In genomic region chr5:39422036-39422606, GRCh38 we compare ENCODE assay signal across 18 cellular contexts. TPM values are rescaled to one million over a fixed set of nuclear protein-coding genes. Genes with fewer than 3 reads are reported as not detected.
DNase-seq lines count a peak whose midpoint lies in the region; ATAC-seq, FAIRE-seq and TF ChIP-seq lines count a peak whose summit lies in the region.
"Had no signal": no experiment of that assay in that cellular context is flagged by ENCODE, and none has a peak within 500 bp of the region (broad histone marks: within the 10 kb centered on the region; RNA-seq: fewer than 3 reads in every experiment).

No MANE protein-coding gene starts in this region.

- no peak overlapping the region for H2BK120ac ChIP-seq in mesendoderm (ENCODE audit: low read depth, low read length)

- H3K9me3 ChIP-seq in thyroid gland (no peaks in the 10 kb centered on the region), small intestine (ENCODE audit: control insufficient read depth, low read depth) (no peaks in the 10 kb centered on the region)
- H3K9me3 ChIP-seq: SJCRH30 had no signal

- H3K4me1 ChIP-seq in mesendoderm (ENCODE audit: control insufficient read depth, low read depth, low read length) (peaks cover 3% of the 10 kb centered on the region), thyroid gland (peaks cover 14% of the 10 kb centered on the region in 2 donors), small intestine (ENCODE audit: control insufficient read depth in 2 of 2, insufficient read depth in 1 of 2, low read depth in 1 of 2, low read length in 1 of 2) (no peaks in the 10 kb centered on the region)

- no peaks in the 10 kb centered on the region for H3K36me3 ChIP-seq in mesendoderm (ENCODE audit: control insufficient read depth, insufficient read depth, low read length)
- H3K36me3 ChIP-seq in thyroid gland, result no peaks in the 10 kb centered on the region
- no peaks in the 10 kb centered on the region for H3K36me3 ChIP-seq in small intestine (ENCODE audit: control insufficient read depth in 2 of 2, insufficient read depth in 2 of 2, low read length in 2 of 2)
- H3K36me3 ChIP-seq: SJCRH30 had no signal

- no peak for FAIRE-seq in small intestine (lab: Jason Lieb, UNC)
- FAIRE-seq: G401.6 had no signal

- no peaks in the 10 kb centered on the region for H3K27me3 Mint-ChIP-seq in dendritic cell treated with granulocyte-macrophage colony-stimulating factor and Interleukin-4, amounts not matched to agents 40 ng/mL and 50 ng/mL, for 4 days

- peak overlapping the region; percentile 96 for H3K27ac Mint-ChIP-seq in dendritic cell treated with granulocyte-macrophage colony-stimulating factor and Interleukin-4, amounts not matched to agents 40 ng/mL and 50 ng/mL, for 4 days
- H3K27ac Mint-ChIP-seq: activated CD4-positive, alpha-beta T cell treated with anti-CD3 and anti-CD28 coated beads, Interleukin-2, amount 10 ng/mL, durations not matched to agents 24 days and 14 days; activated naive CD4-positive, alpha-beta T cell treated with anti-CD3 and anti-CD28 coated beads, Interleukin-2, amount 50 U/mL, for 24 hours; stimulated activated effector memory CD8-positive, alpha-beta T cell treated with anti-CD3 and anti-CD28 coated beads, Interleukin-12 subunit alpha, Interleukin-12 subunit beta, amount 100 ng/mL, for 72 hours had no signal

- H3K56ac ChIP-seq in mesendoderm (ENCODE audit: low read length), result no peak overlapping the region

- H2AK5ac ChIP-seq in mesendoderm (ENCODE audit: low read length), result no peak overlapping the region

- peak; percentile 24 for DNase-seq in NOMO-1 treated with DMSO at 0.1 percent for 48 hours (lab: John Stamatoyannopoulos, UW; ENCODE audit: unreplicated experiment)
- no peak for DNase-seq in NOMO-1 treated with dmso at 0.1 percent for 144 hours (lab: John Stamatoyannopoulos, UW; ENCODE audit: unreplicated experiment)
- peak; percentile 27 for DNase-seq in mesendoderm
- no peak for DNase-seq in thyroid gland
- no peak for DNase-seq in small intestine
- DNase-seq in NK-92 treated with Interleukin-12 subunit alpha and Interleukin-12 subunit beta, amount 100 ng/mL, for 24 hours (lab: John Stamatoyannopoulos, UW), result no peak
- DNase-seq: activated CD4-positive, alpha-beta T cell treated with anti-CD3 and anti-CD28 coated beads, Interleukin-2, amount 10 ng/mL, durations not matched to agents 24 days and 14 days; GOT3; stimulated activated CD4-positive, alpha-beta T cell treated with anti-CD3 and anti-CD28 coated beads, Interleukin-15, amount 100 ng/mL, for 24 hours had no signal

- no peak overlapping the region for H3K4ac ChIP-seq in mesendoderm (ENCODE audit: low read depth, low read length)

- TF ChIP-seq CTCF in thyroid gland (IDR thresholded peaks at IDR 0.05), result no peak

- H3K4me1 Mint-ChIP-seq in dendritic cell treated with granulocyte-macrophage colony-stimulating factor and Interleukin-4, amounts not matched to agents 40 ng/mL and 50 ng/mL, for 4 days (ENCODE audit: low read depth), result peaks cover 42% of the 10 kb centered on the region

- H3K9ac ChIP-seq in mesendoderm (ENCODE audit: low read length), result no peak overlapping the region

- H3K27ac ChIP-seq in mesendoderm (ENCODE audit: low read depth, low read length), result no peak overlapping the region
- peak overlapping the region; percentile 40 to 75 (median 72) for H3K27ac ChIP-seq in thyroid gland
- H3K27ac ChIP-seq in small intestine (ENCODE audit: low read depth in 1 of 2, low read length in 1 of 2), result peak overlapping the region in 1 of 2 donors; percentile 69
- H3K27ac ChIP-seq: 22Rv1, SJCRH30 had no signal

- H3K4me2 ChIP-seq in mesendoderm (ENCODE audit: low read length), result no peak overlapping the region

- H3K4me3 Mint-ChIP-seq in dendritic cell treated with granulocyte-macrophage colony-stimulating factor and Interleukin-4, amounts not matched to agents 40 ng/mL and 50 ng/mL, for 4 days, result peak overlapping the region; percentile 96
- H3K4me3 Mint-ChIP-seq: activated CD4-positive, alpha-beta T cell treated with anti-CD3 and anti-CD28 coated beads, Interleukin-2, amount 10 ng/mL, durations not matched to agents 24 days and 14 days; activated naive CD4-positive, alpha-beta T cell treated with anti-CD3 and anti-CD28 coated beads, Interleukin-2, amount 50 U/mL, for 24 hours; stimulated activated effector memory CD8-positive, alpha-beta T cell treated with anti-CD3 and anti-CD28 coated beads, Interleukin-12 subunit alpha, Interleukin-12 subunit beta, amount 100 ng/mL, for 72 hours had no signal

- H3K23ac ChIP-seq in mesendoderm (ENCODE audit: low read length), result no peak overlapping the region

- H3K27me3 ChIP-seq in mesendoderm (ENCODE audit: insufficient read depth, low read length, poor library complexity) (no peaks in the 10 kb centered on the region), thyroid gland (no peaks in the 10 kb centered on the region), small intestine (ENCODE audit: control insufficient read depth in 2 of 2, insufficient read depth in 2 of 2, low read length in 2 of 2) (peaks cover 0 to 2% of the 10 kb centered on the region in 2 donors)
- H3K27me3 ChIP-seq: SJCRH30 had no signal

- no peak for TF ChIP-seq POLR2A in thyroid gland (IDR thresholded peaks at IDR 0.05)

- no peak for ATAC-seq in HG02852 (IDR thresholded peaks at IDR 0.05; ENCODE audit: unreplicated experiment)
- ATAC-seq: esophagus mucosa; stimulated activated effector memory CD8-positive, alpha-beta T cell treated with anti-CD3 and anti-CD28 coated beads, Interleukin-12 subunit alpha, Interleukin-12 subunit beta, amount 100 ng/mL, for 72 hours had no signal

- H4K8ac ChIP-seq in mesendoderm (ENCODE audit: low read depth, low read length), result no peak overlapping the region

- peaks cover 55% of the 10 kb centered on the region for H3K36me3 Mint-ChIP-seq in dendritic cell treated with granulocyte-macrophage colony-stimulating factor and Interleukin-4, amounts not matched to agents 40 ng/mL and 50 ng/mL, for 4 days (ENCODE audit: low read depth)
- H3K36me3 Mint-ChIP-seq: activated naive CD4-positive, alpha-beta T cell treated with anti-CD3 and anti-CD28 coated beads, Interleukin-2, amount 50 U/mL, for 24 hours; stimulated activated effector memory CD8-positive, alpha-beta T cell treated with anti-CD3 and anti-CD28 coated beads, Interleukin-12 subunit alpha, Interleukin-12 subunit beta, amount 100 ng/mL, for 72 hours had no signal

- intact Hi-C loops in dendritic cell treated with granulocyte-macrophage colony-stimulating factor and Interleukin-4, amounts not matched to agents 40 ng/mL and 50 ng/mL, for 4 days (cut with micrococcal nuclease), result loop anchor here (5.0 kb wide), 2 partner anchors 35 to 105 kb away; no protein-coding TSS in a partner anchor
- intact Hi-C loops in thyroid gland (cut with DNase I), result no loop called here

- no peaks in the 10 kb centered on the region for H3K79me1 ChIP-seq in mesendoderm (ENCODE audit: low read length)

- no peak overlapping the region for H2BK5ac ChIP-seq in mesendoderm (ENCODE audit: low read length)

- WGBS in mesendoderm (ENCODE audit: extremely low coverage, insufficient coverage, low lambda C conversion rate), result no CpG with 5 or more reads among the region's 3 CpGs
- WGBS in thyroid gland, 2 donors, result 62 to 81% methylated on average over 3 of the region's 3 CpGs
- WGBS in small intestine, 3 donors, result 79 to 88% (median 82%) methylated on average over 3 of the region's 3 CpGs

- no peaks in the 10 kb centered on the region for H3K79me2 ChIP-seq in mesendoderm (ENCODE audit: control insufficient read depth, insufficient read depth, low read length)

- no peak overlapping the region for H3K18ac ChIP-seq in mesendoderm (ENCODE audit: low read length)

- H3K4me3 ChIP-seq in mesendoderm (ENCODE audit: low read length) (no peak overlapping the region), thyroid gland (replicated peaks in 1 of 3) (peak overlapping the region in 1 of 3 donors; percentile 1), small intestine (ENCODE audit: low read depth in 1 of 2, low read length in 2 of 2) (no peak overlapping the region)
- H3K4me3 ChIP-seq: SJCRH30 had no signal

- H3K9me3 Mint-ChIP-seq in dendritic cell treated with granulocyte-macrophage colony-stimulating factor and Interleukin-4, amounts not matched to agents 40 ng/mL and 50 ng/mL, for 4 days, result no peaks in the 10 kb centered on the region
- H3K9me3 Mint-ChIP-seq: activated CD4-positive, alpha-beta T cell treated with anti-CD3 and anti-CD28 coated beads, Interleukin-2, amount 10 ng/mL, durations not matched to agents 24 days and 14 days; activated naive CD4-positive, alpha-beta T cell treated with anti-CD3 and anti-CD28 coated beads, Interleukin-2, amount 50 U/mL, for 24 hours; stimulated activated effector memory CD8-positive, alpha-beta T cell treated with anti-CD3 and anti-CD28 coated beads, Interleukin-12 subunit alpha, Interleukin-12 subunit beta, amount 100 ng/mL, for 72 hours had no signal

- H2BK15ac ChIP-seq in mesendoderm (replicated peaks; ENCODE audit: low read depth), result no peak overlapping the region

- H4K5ac ChIP-seq in mesendoderm (ENCODE audit: low read length), result no peak overlapping the region

RNA-seq across cellular contexts. Expression of gene DAB2, which starts 2.7 kb away (rescaled TPM):
- polyA plus RNA-seq in mesendoderm (2013, experiment 1 of 2), result 8.0 TPM
- polyA plus RNA-seq in mesendoderm (2013, experiment 2 of 2), result 7.3 TPM
- total RNA-seq in thyroid gland, result 10 to 100 TPM; 22.9 to 57.4 (median 54.6) TPM
- polyA plus RNA-seq in small intestine, result 10 to 100 TPM in 1 of 3 donors, 1 to 10 TPM in 2; 1.1 to 11.6 (median 8.1) TPM
- total RNA-seq: activated CD4-positive, alpha-beta T cell treated with anti-CD3 and anti-CD28 coated beads, Interleukin-2, amount 10 ng/mL, durations not matched to agents 24 days and 14 days had no signal

RNA-seq across cellular contexts. Expression of gene C9, which starts 57.8 kb away (rescaled TPM):
- 0.07 TPM for polyA plus RNA-seq in mesendoderm (2013, experiment 1 of 2)
- polyA plus RNA-seq in mesendoderm (2013, experiment 2 of 2), result not detected
- not detected for total RNA-seq in thyroid gland
- not detected for polyA plus RNA-seq in small intestine
- total RNA-seq: activated CD4-positive, alpha-beta T cell treated with anti-CD3 and anti-CD28 coated beads, Interleukin-2, amount 10 ng/mL, durations not matched to agents 24 days and 14 days; esophagus mucosa; NCI-H460; SJCRH30 had no signal

Comparison
In these comparisons a context has a peak if more than half of its experiments do, and no peak if none do; other contexts are left out.
1. DNase-seq: peak in NOMO-1 treated with DMSO at 0.1 percent for 48 hours (single experiment) and mesendoderm (single experiment); none in NOMO-1 treated with dmso at 0.1 percent for 144 hours (single experiment), thyroid gland (0 of 2), small intestine (single experiment) and NK-92 treated with Interleukin-12 subunit alpha and Interleukin-12 subunit beta, amount 100 ng/mL, for 24 hours (single experiment).